1 cellular context compared by ENCODE assay signal in the genomic region with DNA sequence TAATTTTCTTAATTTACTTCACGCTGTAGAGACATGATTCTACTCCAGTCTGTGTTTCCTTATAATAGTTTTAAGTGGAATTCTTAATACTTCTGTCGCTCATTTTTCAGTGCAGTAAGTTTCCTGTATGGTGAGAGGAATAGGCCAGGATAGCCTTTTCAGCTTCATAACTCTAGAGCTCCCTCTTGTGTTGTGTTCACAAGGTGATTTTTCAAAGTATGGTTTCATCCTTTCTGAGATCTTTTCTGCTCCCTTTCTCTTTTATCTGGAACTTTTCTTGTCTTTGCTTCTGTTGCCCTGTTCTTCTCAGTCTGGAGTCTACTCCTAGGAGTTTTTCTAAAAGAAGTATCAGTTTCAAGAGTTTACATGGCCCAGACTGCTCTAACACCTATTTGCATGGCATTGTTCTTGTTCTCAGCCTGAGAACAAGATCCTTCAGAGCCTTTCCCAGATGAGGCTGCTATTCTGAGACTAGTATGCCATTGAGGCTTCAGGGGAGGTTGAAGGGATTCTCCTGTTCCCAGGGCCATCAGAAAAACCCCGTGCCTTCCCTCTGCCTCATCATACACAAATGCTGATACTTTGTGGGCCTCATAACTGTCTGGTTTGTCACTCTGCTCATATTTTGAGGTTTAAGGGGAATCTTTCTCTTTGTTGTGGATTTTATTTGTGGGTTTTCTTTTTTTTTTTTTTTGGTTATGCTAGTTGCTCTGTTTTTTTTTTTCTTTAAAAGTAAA.
TF ChIP-seq lines count a peak whose summit lies in the region.

No MANE protein-coding gene starts in this region.

TF ChIP-seq in GM23338, 12 proteins besides CTCF, POLR2A, EP300 and RAD21 (continued from another document):
- TF ChIP-seq NANOG (IDR thresholded peaks at IDR 0.05; ENCODE audit: borderline replicate concordance) (no peak), POLR2AphosphoS5 (IDR thresholded peaks at IDR 0.05; ENCODE audit: low read depth) (no peak), EZH2 (IDR thresholded peaks at IDR 0.05; ENCODE audit: low read depth, unreplicated experiment) (no peak), ZNF114 (CRISPR knock-in tag; IDR thresholded peaks at IDR 0.05) (no peak), REST (IDR thresholded peaks at IDR 0.05; ENCODE audit: unreplicated experiment) (no peak), CREB1 (CRISPR knock-in tag; IDR thresholded peaks at IDR 0.05; ENCODE audit: low read depth) (no peak)
